In the genomic region with DNA sequence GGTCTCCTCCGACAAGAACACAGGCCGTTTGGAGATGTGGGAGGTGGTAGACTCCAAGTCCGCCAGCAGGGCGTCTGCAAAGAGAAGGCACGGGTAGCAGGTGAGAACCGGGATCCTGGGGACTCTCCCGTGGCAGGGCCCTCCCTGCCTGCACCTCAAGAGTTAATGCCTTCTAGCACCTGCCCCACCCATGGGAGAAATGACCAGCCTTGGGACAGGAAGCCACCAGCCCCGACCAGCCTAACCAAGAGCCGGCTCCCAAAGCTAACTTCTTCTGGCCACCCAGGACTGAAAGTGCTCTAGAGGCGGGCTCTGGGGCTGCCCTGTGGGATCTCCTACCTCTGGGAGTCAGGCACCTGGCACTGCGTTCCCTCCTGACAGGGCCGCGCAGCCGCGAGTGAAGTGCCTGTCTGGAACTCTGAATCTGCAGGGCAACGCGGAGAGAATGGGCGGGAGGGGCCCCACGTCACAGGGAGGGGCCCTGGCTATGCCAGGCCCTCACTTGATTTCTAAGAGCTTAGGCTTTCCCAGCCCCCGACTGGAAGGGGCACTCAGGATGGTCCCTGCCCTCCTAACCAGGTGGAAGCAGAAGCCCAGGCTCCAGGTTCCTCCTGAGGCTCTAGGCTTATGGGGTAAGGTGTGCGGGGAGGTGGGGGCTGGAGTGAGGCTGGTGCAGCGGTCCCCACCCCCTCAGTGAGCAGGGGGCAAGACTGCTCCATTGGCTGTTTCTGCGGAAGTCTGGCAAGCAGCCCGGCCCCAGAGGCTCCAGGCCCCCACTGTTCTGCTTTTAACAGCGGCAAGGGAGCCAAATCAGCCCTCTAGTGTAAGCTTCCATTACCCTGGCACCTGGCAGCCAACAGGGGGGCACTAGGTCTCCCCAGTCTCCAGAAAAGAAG, we compare ENCODE assay signal across 8 cellular contexts. TPM values are rescaled to one million over a fixed set of nuclear protein-coding genes. Genes with fewer than 3 reads are reported as not detected.
DNase-seq lines count a peak whose midpoint lies in the region; ATAC-seq, FAIRE-seq and TF ChIP-seq lines count a peak whose summit lies in the region.

No MANE protein-coding gene starts in this region.

- H3K9me3 Mint-ChIP-seq in astrocyte (ENCODE audit: unreplicated experiment), result no peaks in the 10 kb centered on the region

- H3K4me2 ChIP-seq in astrocyte (ENCODE audit: low read length), result peak overlapping the region; percentile 44

- WGBS in HUES64, result 92% methylated on average over 25 of the region's 25 CpGs

- H4K20me1 ChIP-seq in astrocyte (ENCODE audit: insufficient read depth, low read length), result peaks cover 79% of the 10 kb centered on the region

- peaks cover 95% of the 10 kb centered on the region for H3K79me2 ChIP-seq in astrocyte (ENCODE audit: insufficient read depth, low read length)

- DNase-seq in A172 (ENCODE audit: low spot score) (peak; percentile 73), astrocyte (ENCODE audit: low read depth) (no peak), lung microvascular endothelial cell (ENCODE audit: low read depth in 2 of 2) (peak; percentile 38 to 62), GM19239 (ENCODE audit: insufficient read length, low spot score) (no peak)

- ATAC-seq in HG03175 (IDR thresholded peaks at IDR 0.05; ENCODE audit: unreplicated experiment) (no peak), GM19467 (IDR thresholded peaks at IDR 0.05; ENCODE audit: unreplicated experiment) (no peak), HG03354 (IDR thresholded peaks at IDR 0.05; ENCODE audit: poor library complexity, severe bottlenecking, unreplicated experiment) (no peak)

- no peak for TF ChIP-seq CTCF in astrocyte (IDR thresholded peaks at IDR 0.05; ENCODE audit: insufficient read depth, low read depth, low read length)

- peaks cover 27% of the 10 kb centered on the region for H3K4me1 Mint-ChIP-seq in astrocyte (ENCODE audit: low read depth, unreplicated experiment)

- H3K4me3 Mint-ChIP-seq in astrocyte (ENCODE audit: unreplicated experiment), result no peak overlapping the region

- H3K36me3 ChIP-seq in HUES64 (ENCODE audit: insufficient read depth, low read length) (peaks cover 57% of the 10 kb centered on the region), astrocyte (ENCODE audit: insufficient read depth, low read length) (peaks cover 31% of the 10 kb centered on the region)

- no peak overlapping the region for H2AFZ ChIP-seq in astrocyte (ENCODE audit: low read depth, low read length)

- H3K4me1 ChIP-seq in HUES64 (ENCODE audit: insufficient read depth, low read length), result peaks cover 29% of the 10 kb centered on the region
- H3K4me1 ChIP-seq in astrocyte (ENCODE audit: insufficient read depth, low read length), result peaks cover 45% of the 10 kb centered on the region

- H3K27ac ChIP-seq in HUES64 (ENCODE audit: low read depth, low read length) (0 out of 2 replicates have a peak overlapping the region, but pooled peaks have one; percentile 16), astrocyte (ENCODE audit: low read depth, low read length) (no peak overlapping the region)

- H3K27me3 ChIP-seq in HUES64 (ENCODE audit: insufficient read depth, low read length), result no peaks in the 10 kb centered on the region
- H3K27me3 ChIP-seq in astrocyte (ENCODE audit: insufficient read depth, low read length), result no peaks in the 10 kb centered on the region

- H3K27ac Mint-ChIP-seq in astrocyte (ENCODE audit: unreplicated experiment), result no peak overlapping the region

- H3K4me3 ChIP-seq in HUES64 (ENCODE audit: low read length), result no peak overlapping the region
- no peak overlapping the region for H3K4me3 ChIP-seq in astrocyte (ENCODE audit: insufficient read depth, low read depth, low read length)

- H3K27me3 Mint-ChIP-seq in astrocyte (ENCODE audit: low read depth, unreplicated experiment), result no peaks in the 10 kb centered on the region

- H3K9ac ChIP-seq in HUES64 (ENCODE audit: low read depth, low read length), result no peak overlapping the region
- peak overlapping the region; percentile 45 for H3K9ac ChIP-seq in astrocyte (ENCODE audit: low read length)

- H3K9me3 ChIP-seq in HUES64 (ENCODE audit: insufficient read depth, low read depth, low read length) (no peaks in the 10 kb centered on the region), astrocyte (ENCODE audit: insufficient read depth, low read depth, low read length) (no peaks in the 10 kb centered on the region)

- FAIRE-seq in astrocyte (lab: Jason Lieb, UNC) (no peak), GM19239 (lab: Jason Lieb, UNC) (no peak)

- peaks cover 18% of the 10 kb centered on the region for H3K36me3 Mint-ChIP-seq in astrocyte (ENCODE audit: low read depth, unreplicated experiment)

RNA-seq across cellular contexts. Expression of gene RPLP0, which starts 23.6 kb away (rescaled TPM):
- total RNA-seq in A172 (2014; rRNA removed; shearing (Covaris generic)), result 2,135 and 2,569 TPM in 2 replicates
- 3,198 TPM for polyA plus RNA-seq in HUES64 (2013, experiment 1 of 2)
- 3,274 TPM for polyA plus RNA-seq in HUES64 (2013, experiment 2 of 2)
- 1,543 and 1,660 TPM in 2 replicates for total RNA-seq in astrocyte
- total RNA-seq in lung microvascular endothelial cell, result 2,396 and 3,163 TPM in 2 replicates

RNA-seq across cellular contexts. Expression of gene GCN1, which starts 30.0 kb away (rescaled TPM):
- 41.5 and 43.4 TPM in 2 replicates for total RNA-seq in A172 (2014; rRNA removed; shearing (Covaris generic))
- polyA plus RNA-seq in HUES64 (2013, experiment 1 of 2), result 47.5 TPM
- 48.9 TPM for polyA plus RNA-seq in HUES64 (2013, experiment 2 of 2)
- total RNA-seq in astrocyte, result 95.5 and 123 TPM in 2 replicates
- 48.4 and 68.5 TPM in 2 replicates for total RNA-seq in lung microvascular endothelial cell

RNA-seq across cellular contexts. Expression of gene PXN, which starts 41.0 kb away (rescaled TPM):
- 136 and 156 TPM in 2 replicates for total RNA-seq in A172 (2014; rRNA removed; shearing (Covaris generic))
- polyA plus RNA-seq in HUES64 (2013, experiment 1 of 2), result 46.3 TPM
- polyA plus RNA-seq in HUES64 (2013, experiment 2 of 2), result 52.9 TPM
- 126 and 151 TPM in 2 replicates for total RNA-seq in astrocyte
- total RNA-seq in lung microvascular endothelial cell, result 52.5 and 56.2 TPM in 2 replicates

Comparison
In these comparisons a context has a peak if more than half of its experiments do, and no peak if none do; other contexts are left out.
1. DNase-seq: peak in A172 (single experiment) and lung microvascular endothelial cell (2 of 2); none in astrocyte (single experiment) and GM19239 (single experiment).